8 cellular contexts compared by ENCODE assay signal in genomic region chr19:4342421-4343055, GRCh38.
DNase-seq lines count a peak whose midpoint lies in the region; ATAC-seq and TF ChIP-seq lines count a peak whose summit lies in the region.

No MANE protein-coding gene starts in this region.

- peak; percentile 96 for TF ChIP-seq POLR2A in GM18951 (IDR thresholded peaks at IDR 0.05; ENCODE audit: extremely low read depth, insufficient read depth, insufficient read length)

- in situ Hi-C loops in GM18951 (cut with MboI; ENCODE audit: low sequenced_read_pairs, unreplicated experiment): no loop called here

- DNase-seq in AG08396 (ENCODE audit: low spot score): peak; percentile 98
- peak; percentile 96 for DNase-seq in NCI-H2227 treated with DMSO at 0.1 percent for 48 hours (lab: John Stamatoyannopoulos, UW)
- peak; percentile 83 to 92 (median 90) for DNase-seq in activated CD4-positive, CD25-positive, alpha-beta regulatory T cell (lab: John Stamatoyannopoulos, UW)
- peak; percentile 97 for DNase-seq in central memory CD4-positive, alpha-beta T cell
- DNase-seq in inferior parietal cortex (ENCODE audit: extremely low spot score): peak; percentile 100
- DNase-seq in smooth muscle cell of the brain vasculature (ENCODE audit: low read depth, low spot score): peak; percentile 100

- ATAC-seq in HG03175 (IDR thresholded peaks at IDR 0.05; ENCODE audit: unreplicated experiment): peak; percentile 89

Comparison
In these comparisons a context has a peak if more than half of its experiments do, and no peak if none do; other contexts are left out.
1. Peak in every context shown above with its lines: DNase-seq and ATAC-seq.